In the genomic region with DNA sequence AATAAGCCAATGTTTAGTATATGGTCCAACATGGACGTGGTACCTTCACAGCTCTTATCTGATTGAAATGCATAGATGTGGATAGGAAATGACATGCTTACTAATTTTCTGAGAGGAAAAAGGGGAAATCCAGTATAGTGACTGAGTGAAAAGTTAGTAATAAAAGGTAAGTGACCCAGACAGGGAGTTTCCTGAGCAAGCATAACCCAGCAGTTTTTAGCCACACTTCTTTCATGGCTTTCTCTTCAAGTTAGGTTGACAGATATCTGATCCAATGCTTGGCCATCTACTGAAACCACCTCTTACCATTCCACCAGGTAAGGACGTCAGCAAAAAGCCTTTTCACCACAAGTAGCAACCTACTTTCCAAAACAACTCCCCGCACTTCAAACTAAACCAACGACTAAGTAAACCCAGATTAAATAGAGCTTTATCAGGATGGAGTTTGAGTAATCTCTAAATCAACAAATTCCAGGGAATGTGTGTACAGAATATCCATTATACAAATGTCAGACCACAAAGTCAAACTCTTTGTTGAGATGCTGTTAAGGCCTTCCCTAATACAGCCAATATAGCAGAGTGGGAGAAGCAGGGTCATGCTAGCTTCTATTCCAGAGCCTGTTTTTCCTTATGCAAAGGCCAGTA, we compare ENCODE assay signal across 9 cellular contexts.
DNase-seq lines count a peak whose midpoint lies in the region; ATAC-seq, FAIRE-seq and TF ChIP-seq lines count a peak whose summit lies in the region.
"Had no signal": no experiment of that assay in that cellular context is flagged by ENCODE, and none has a peak within 500 bp of the region (broad histone marks: within the 10 kb centered on the region; RNA-seq: fewer than 3 reads in every experiment).

No MANE protein-coding gene starts in this region.

- no peak overlapping the region for H3K9ac ChIP-seq in liver (ENCODE audit: low read depth in 1 of 2, low read length in 2 of 2)

- no peak overlapping the region for H3K4me3 ChIP-seq in liver (ENCODE audit: low read depth in 1 of 3, low read length in 3 of 3)
- no peak overlapping the region for H3K4me3 ChIP-seq in small intestine (ENCODE audit: low read depth in 1 of 2, low read length in 2 of 2)
- H3K4me3 ChIP-seq: upper lobe of right lung had no signal

- H3K27me3 ChIP-seq in liver (ENCODE audit: control insufficient read depth in 4 of 4, insufficient read depth in 4 of 4, low read length in 3 of 4) (no peaks in the 10 kb centered on the region), small intestine (ENCODE audit: control insufficient read depth in 2 of 2, insufficient read depth in 2 of 2, low read length in 2 of 2) (no peaks in the 10 kb centered on the region)
- H3K27me3 ChIP-seq: upper lobe of right lung had no signal

- FAIRE-seq in small intestine (lab: Jason Lieb, UNC): no peak

- DNase-seq in activated CD4-positive, alpha-beta T cell treated with anti-CD3 and anti-CD28 coated beads for 48 hours: peak; percentile 25
- DNase-seq in activated CD4-positive, alpha-beta T cell treated with anti-CD3 and anti-CD28 coated beads, Interleukin-2, amount 50 U/mL, for 4 hours: no peak
- DNase-seq in KG1 (lab: John Stamatoyannopoulos, UW): no peak
- no peak for DNase-seq in effector CD8-positive, alpha-beta T cell (lab: John Stamatoyannopoulos, UW)
- no peak for DNase-seq in small intestine
- DNase-seq: upper lobe of right lung had no signal

- WGBS in liver: 44% methylated on average over 4 of the region's 4 CpGs
- WGBS in small intestine, 3 donors: 65 to 77% (median 67%) methylated on average over 4 of the region's 4 CpGs

- H3K27ac ChIP-seq in liver (ENCODE audit: low read depth in 1 of 2, low read length in 2 of 2): no peak overlapping the region
- H3K27ac ChIP-seq in small intestine (ENCODE audit: low read depth in 1 of 2, low read length in 1 of 2): no peak overlapping the region
- H3K27ac ChIP-seq: upper lobe of right lung had no signal

- no peak for TF ChIP-seq CTCF in liver (IDR thresholded peaks at IDR 0.05; ENCODE audit: low read depth, low read length, missing input control)

- peak in 1 of 2 donors; percentile 11 for TF ChIP-seq RAD21 in liver (IDR thresholded peaks at IDR 0.05)

- peaks cover 0 to 6% (median 1%) of the 10 kb centered on the region in 4 donors for H3K4me1 ChIP-seq in liver (ENCODE audit: control insufficient read depth in 4 of 4, insufficient read depth in 4 of 4, low read length in 3 of 4)
- no peaks in the 10 kb centered on the region for H3K4me1 ChIP-seq in small intestine (ENCODE audit: control insufficient read depth in 2 of 2, insufficient read depth in 1 of 2, low read depth in 1 of 2, low read length in 1 of 2)
- H3K4me1 ChIP-seq: upper lobe of right lung had no signal

- H3K9me3 ChIP-seq in liver (ENCODE audit: control insufficient read depth in 4 of 4, low read length in 3 of 4): no peaks in the 10 kb centered on the region
- no peaks in the 10 kb centered on the region for H3K9me3 ChIP-seq in small intestine (ENCODE audit: control insufficient read depth, low read depth)
- H3K9me3 ChIP-seq: upper lobe of right lung had no signal

- H3K36me3 ChIP-seq in liver (ENCODE audit: control insufficient read depth in 4 of 4, insufficient read depth in 3 of 4, low read depth in 1 of 4, low read length in 3 of 4) (no peaks in the 10 kb centered on the region), small intestine (ENCODE audit: control insufficient read depth in 2 of 2, insufficient read depth in 2 of 2, low read length in 2 of 2) (no peaks in the 10 kb centered on the region)
- H3K36me3 ChIP-seq: upper lobe of right lung had no signal

- ATAC-seq in GM21447 (IDR thresholded peaks at IDR 0.05; ENCODE audit: unreplicated experiment) (peak; percentile 36), HG03442 (IDR thresholded peaks at IDR 0.05; ENCODE audit: unreplicated experiment) (peak; percentile 61)
- ATAC-seq: upper lobe of right lung had no signal

TF ChIP-seq in liver, 16 proteins besides CTCF, POLR2A, EP300 and RAD21:
- TF ChIP-seq RXRA (IDR thresholded peaks at IDR 0.05): peak in 1 of 2 donors; percentile 31
- TF ChIP-seq, protein P1, sequence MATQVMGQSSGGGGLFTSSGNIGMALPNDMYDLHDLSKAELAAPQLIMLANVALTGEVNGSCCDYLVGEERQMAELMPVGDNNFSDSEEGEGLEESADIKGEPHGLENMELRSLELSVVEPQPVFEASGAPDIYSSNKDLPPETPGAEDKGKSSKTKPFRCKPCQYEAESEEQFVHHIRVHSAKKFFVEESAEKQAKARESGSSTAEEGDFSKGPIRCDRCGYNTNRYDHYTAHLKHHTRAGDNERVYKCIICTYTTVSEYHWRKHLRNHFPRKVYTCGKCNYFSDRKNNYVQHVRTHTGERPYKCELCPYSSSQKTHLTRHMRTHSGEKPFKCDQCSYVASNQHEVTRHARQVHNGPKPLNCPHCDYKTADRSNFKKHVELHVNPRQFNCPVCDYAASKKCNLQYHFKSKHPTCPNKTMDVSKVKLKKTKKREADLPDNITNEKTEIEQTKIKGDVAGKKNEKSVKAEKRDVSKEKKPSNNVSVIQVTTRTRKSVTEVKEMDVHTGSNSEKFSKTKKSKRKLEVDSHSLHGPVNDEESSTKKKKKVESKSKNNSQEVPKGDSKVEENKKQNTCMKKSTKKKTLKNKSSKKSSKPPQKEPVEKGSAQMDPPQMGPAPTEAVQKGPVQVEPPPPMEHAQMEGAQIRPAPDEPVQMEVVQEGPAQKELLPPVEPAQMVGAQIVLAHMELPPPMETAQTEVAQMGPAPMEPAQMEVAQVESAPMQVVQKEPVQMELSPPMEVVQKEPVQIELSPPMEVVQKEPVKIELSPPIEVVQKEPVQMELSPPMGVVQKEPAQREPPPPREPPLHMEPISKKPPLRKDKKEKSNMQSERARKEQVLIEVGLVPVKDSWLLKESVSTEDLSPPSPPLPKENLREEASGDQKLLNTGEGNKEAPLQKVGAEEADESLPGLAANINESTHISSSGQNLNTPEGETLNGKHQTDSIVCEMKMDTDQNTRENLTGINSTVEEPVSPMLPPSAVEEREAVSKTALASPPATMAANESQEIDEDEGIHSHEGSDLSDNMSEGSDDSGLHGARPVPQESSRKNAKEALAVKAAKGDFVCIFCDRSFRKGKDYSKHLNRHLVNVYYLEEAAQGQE (IDR thresholded peaks at IDR 0.05): no peak
- TF ChIP-seq FOXA2 (IDR thresholded peaks at IDR 0.05): no peak
- TF ChIP-seq TAF1 (conservative IDR thresholded peaks at IDR 0.05): no peak
- no peak for TF ChIP-seq JUND (IDR thresholded peaks at IDR 0.05)
- TF ChIP-seq HNF4A (conservative IDR thresholded peaks at IDR 0.05): no peak
- no peak for TF ChIP-seq EGR1 (IDR thresholded peaks at IDR 0.05; ENCODE audit: low read depth in 2 of 2)
- TF ChIP-seq HNF4G (IDR thresholded peaks at IDR 0.05): no peak
- TF ChIP-seq SP1 (IDR thresholded peaks at IDR 0.05): no peak
- TF ChIP-seq, protein P2, sequence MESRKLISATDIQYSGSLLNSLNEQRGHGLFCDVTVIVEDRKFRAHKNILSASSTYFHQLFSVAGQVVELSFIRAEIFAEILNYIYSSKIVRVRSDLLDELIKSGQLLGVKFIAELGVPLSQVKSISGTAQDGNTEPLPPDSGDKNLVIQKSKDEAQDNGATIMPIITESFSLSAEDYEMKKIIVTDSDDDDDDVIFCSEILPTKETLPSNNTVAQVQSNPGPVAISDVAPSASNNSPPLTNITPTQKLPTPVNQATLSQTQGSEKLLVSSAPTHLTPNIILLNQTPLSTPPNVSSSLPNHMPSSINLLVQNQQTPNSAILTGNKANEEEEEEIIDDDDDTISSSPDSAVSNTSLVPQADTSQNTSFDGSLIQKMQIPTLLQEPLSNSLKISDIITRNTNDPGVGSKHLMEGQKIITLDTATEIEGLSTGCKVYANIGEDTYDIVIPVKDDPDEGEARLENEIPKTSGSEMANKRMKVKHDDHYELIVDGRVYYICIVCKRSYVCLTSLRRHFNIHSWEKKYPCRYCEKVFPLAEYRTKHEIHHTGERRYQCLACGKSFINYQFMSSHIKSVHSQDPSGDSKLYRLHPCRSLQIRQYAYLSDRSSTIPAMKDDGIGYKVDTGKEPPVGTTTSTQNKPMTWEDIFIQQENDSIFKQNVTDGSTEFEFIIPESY (IDR thresholded peaks at IDR 0.05): peak; percentile 12
- peak; percentile 9 for TF ChIP-seq FOXA1 (IDR thresholded peaks at IDR 0.05)
- TF ChIP-seq YY1 (IDR thresholded peaks at IDR 0.05): peak; percentile 40
- no peak for TF ChIP-seq GABPA (IDR thresholded peaks at IDR 0.05 in 1 of 2, conservative IDR thresholded peaks at IDR 0.05 in 1 of 2)
- TF ChIP-seq, protein P3, sequence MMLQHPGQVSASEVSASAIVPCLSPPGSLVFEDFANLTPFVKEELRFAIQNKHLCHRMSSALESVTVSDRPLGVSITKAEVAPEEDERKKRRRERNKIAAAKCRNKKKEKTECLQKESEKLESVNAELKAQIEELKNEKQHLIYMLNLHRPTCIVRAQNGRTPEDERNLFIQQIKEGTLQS (IDR thresholded peaks at IDR 0.05): no peak
- TF ChIP-seq NR2F2 (IDR thresholded peaks at IDR 0.05): no peak
- TF ChIP-seq, protein P4, sequence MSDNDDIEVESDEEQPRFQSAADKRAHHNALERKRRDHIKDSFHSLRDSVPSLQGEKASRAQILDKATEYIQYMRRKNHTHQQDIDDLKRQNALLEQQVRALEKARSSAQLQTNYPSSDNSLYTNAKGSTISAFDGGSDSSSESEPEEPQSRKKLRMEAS (IDR thresholded peaks at IDR 0.05): no peak
